In the genomic region with DNA sequence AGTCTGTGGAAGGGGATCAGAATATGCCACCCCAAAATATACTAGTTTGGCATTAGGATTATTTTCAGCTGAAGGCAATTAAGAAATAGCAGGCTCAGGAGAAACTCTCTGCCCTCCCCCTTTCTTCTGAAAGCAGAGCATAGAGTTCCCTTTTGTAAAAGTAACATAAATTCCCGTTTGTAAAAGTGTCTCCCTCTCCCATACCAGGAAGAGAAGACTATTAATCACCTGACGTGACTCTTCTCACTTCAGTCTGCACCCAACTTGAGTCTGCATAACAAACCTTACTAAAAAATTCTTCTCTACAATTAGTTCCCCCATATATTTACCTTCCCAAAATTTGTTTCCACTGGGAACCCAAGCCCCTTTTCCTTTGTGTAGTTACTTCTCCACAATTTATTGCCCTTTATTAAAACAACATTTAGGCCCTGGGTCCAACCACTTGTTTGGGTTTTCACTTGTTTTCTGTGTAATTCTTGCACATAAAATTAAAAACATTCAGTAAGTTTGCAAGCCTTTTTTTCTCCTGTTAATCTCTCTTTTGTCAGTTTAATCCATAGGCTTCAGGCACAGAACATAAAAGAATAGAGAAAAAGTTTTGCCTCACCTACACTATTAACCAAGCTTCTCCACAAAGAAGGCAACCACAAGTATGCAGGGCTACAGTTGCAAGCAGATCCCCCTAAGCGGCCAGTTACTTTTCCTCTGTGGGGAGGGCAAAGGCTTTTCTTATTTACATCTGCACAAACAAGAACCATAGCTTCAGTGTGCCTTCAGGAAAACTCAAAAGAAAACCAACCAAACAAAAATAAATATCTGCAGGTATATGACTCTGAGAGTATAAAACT, we compare ENCODE assay signal across 1 cellular context.
TF ChIP-seq lines count a peak whose summit lies in the region.

No MANE protein-coding gene starts in this region.

TF ChIP-seq in WTC11, 78 proteins besides CTCF, POLR2A, EP300 and RAD21 (continued from another document):
- TF ChIP-seq, protein P1, sequence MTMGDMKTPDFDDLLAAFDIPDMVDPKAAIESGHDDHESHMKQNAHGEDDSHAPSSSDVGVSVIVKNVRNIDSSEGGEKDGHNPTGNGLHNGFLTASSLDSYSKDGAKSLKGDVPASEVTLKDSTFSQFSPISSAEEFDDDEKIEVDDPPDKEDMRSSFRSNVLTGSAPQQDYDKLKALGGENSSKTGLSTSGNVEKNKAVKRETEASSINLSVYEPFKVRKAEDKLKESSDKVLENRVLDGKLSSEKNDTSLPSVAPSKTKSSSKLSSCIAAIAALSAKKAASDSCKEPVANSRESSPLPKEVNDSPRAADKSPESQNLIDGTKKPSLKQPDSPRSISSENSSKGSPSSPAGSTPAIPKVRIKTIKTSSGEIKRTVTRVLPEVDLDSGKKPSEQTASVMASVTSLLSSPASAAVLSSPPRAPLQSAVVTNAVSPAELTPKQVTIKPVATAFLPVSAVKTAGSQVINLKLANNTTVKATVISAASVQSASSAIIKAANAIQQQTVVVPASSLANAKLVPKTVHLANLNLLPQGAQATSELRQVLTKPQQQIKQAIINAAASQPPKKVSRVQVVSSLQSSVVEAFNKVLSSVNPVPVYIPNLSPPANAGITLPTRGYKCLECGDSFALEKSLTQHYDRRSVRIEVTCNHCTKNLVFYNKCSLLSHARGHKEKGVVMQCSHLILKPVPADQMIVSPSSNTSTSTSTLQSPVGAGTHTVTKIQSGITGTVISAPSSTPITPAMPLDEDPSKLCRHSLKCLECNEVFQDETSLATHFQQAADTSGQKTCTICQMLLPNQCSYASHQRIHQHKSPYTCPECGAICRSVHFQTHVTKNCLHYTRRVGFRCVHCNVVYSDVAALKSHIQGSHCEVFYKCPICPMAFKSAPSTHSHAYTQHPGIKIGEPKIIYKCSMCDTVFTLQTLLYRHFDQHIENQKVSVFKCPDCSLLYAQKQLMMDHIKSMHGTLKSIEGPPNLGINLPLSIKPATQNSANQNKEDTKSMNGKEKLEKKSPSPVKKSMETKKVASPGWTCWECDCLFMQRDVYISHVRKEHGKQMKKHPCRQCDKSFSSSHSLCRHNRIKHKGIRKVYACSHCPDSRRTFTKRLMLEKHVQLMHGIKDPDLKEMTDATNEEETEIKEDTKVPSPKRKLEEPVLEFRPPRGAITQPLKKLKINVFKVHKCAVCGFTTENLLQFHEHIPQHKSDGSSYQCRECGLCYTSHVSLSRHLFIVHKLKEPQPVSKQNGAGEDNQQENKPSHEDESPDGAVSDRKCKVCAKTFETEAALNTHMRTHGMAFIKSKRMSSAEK (CRISPR knock-in tag; IDR thresholded peaks at IDR 0.05; ENCODE audit: borderline replicate concordance): no peak
- TF ChIP-seq CREB1 (CRISPR knock-in tag; IDR thresholded peaks at IDR 0.05): no peak
- TF ChIP-seq, protein P2, sequence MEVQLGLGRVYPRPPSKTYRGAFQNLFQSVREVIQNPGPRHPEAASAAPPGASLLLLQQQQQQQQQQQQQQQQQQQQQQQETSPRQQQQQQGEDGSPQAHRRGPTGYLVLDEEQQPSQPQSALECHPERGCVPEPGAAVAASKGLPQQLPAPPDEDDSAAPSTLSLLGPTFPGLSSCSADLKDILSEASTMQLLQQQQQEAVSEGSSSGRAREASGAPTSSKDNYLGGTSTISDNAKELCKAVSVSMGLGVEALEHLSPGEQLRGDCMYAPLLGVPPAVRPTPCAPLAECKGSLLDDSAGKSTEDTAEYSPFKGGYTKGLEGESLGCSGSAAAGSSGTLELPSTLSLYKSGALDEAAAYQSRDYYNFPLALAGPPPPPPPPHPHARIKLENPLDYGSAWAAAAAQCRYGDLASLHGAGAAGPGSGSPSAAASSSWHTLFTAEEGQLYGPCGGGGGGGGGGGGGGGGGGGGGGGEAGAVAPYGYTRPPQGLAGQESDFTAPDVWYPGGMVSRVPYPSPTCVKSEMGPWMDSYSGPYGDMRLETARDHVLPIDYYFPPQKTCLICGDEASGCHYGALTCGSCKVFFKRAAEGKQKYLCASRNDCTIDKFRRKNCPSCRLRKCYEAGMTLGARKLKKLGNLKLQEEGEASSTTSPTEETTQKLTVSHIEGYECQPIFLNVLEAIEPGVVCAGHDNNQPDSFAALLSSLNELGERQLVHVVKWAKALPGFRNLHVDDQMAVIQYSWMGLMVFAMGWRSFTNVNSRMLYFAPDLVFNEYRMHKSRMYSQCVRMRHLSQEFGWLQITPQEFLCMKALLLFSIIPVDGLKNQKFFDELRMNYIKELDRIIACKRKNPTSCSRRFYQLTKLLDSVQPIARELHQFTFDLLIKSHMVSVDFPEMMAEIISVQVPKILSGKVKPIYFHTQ (CRISPR knock-in tag; IDR thresholded peaks at IDR 0.05): no peak
